8 cellular contexts compared by ENCODE assay signal in genomic region chr13:44989941-44990340, GRCh38. TPM values are rescaled to one million over a fixed set of nuclear protein-coding genes. Genes with fewer than 3 reads are reported as not detected.
DNase-seq lines count a peak whose midpoint lies in the region; ATAC-seq lines count a peak whose summit lies in the region.

No MANE protein-coding gene starts in this region.

- DNase-seq in activated T-cell treated with anti-CD3 and anti-CD28 coated beads for 24 hours (ENCODE audit: low read depth) (peak; percentile 1), activated T-cell treated with anti-CD3 and anti-CD28 coated beads for 4 hours (no peak), OCI-M1 (lab: John Stamatoyannopoulos, UW) (peak; percentile 51), naive B cell (no peak)
- no peak for DNase-seq in effector memory CD4-positive, alpha-beta T cell
- no peak for DNase-seq in effector CD4-positive, alpha-beta T cell

- H3K4me1 Mint-ChIP-seq in naive B cell, result peaks cover 37 to 72% (median 60%) of the 10 kb centered on the region in 3 donors

- peak overlapping the region; percentile 96 for H3K4me3 ChIP-seq in effector memory CD4-positive, alpha-beta T cell (ENCODE audit: insufficient read depth, low read depth, low read length, poor library complexity, severe bottlenecking)

- H3K27me3 Mint-ChIP-seq in naive B cell, result no peaks in the 10 kb centered on the region

- no peaks in the 10 kb centered on the region for H3K27me3 ChIP-seq in effector memory CD4-positive, alpha-beta T cell (replicated peaks; ENCODE audit: control insufficient read depth, insufficient read depth, low read length, poor library complexity, severe bottlenecking)

- ATAC-seq in naive B cell (ENCODE audit: low read depth in 2 of 2) (peak; percentile 4 to 6), HG03039 (IDR thresholded peaks at IDR 0.05; ENCODE audit: unreplicated experiment) (no peak), HG02610 (IDR thresholded peaks at IDR 0.05; ENCODE audit: unreplicated experiment) (no peak)

- H3K27ac ChIP-seq in effector memory CD4-positive, alpha-beta T cell (ENCODE audit: insufficient read depth, low read length, poor library complexity, severe bottlenecking), result peak overlapping the region; percentile 89

- H3K4me1 ChIP-seq in effector memory CD4-positive, alpha-beta T cell (ENCODE audit: control insufficient read depth, insufficient read depth, low read length, poor library complexity, severe bottlenecking), result peaks cover 16% of the 10 kb centered on the region

- no peaks in the 10 kb centered on the region for H3K9me3 Mint-ChIP-seq in naive B cell

- H3K36me3 ChIP-seq in effector memory CD4-positive, alpha-beta T cell (ENCODE audit: control insufficient read depth, insufficient read depth, low read length), result no peaks in the 10 kb centered on the region

- peak overlapping the region; percentile 95 to 100 (median 99) for H3K4me3 Mint-ChIP-seq in naive B cell

- peaks cover 8 to 11% of the 10 kb centered on the region in 2 donors for H3K36me3 Mint-ChIP-seq in naive B cell

- H3K9me3 ChIP-seq in effector memory CD4-positive, alpha-beta T cell (ENCODE audit: control insufficient read depth, low read length), result no peaks in the 10 kb centered on the region

- H3K27ac Mint-ChIP-seq in naive B cell, result peak overlapping the region; percentile 95 to 99 (median 98)

RNA-seq across cellular contexts. Expression of gene GPALPP1, which starts 0.6 kb away (rescaled TPM):
- 10 to 100 TPM; 16.6 to 26.9 (median 21.3) TPM for polyA plus RNA-seq in naive B cell (ENCODE audit: low read depth in 6 of 6)

RNA-seq across cellular contexts. Expression of gene NUFIP1, which starts 0.7 kb away (rescaled TPM):
- polyA plus RNA-seq in naive B cell (ENCODE audit: low read depth in 6 of 6), result 1 to 10 TPM; 4.0 to 5.4 (median 4.9) TPM

Comparison
In these comparisons a context has a peak if more than half of its experiments do, and no peak if none do; other contexts are left out.
1. DNase-seq: peak in activated T-cell treated with anti-CD3 and anti-CD28 coated beads for 24 hours (single experiment) and OCI-M1 (single experiment); none in activated T-cell treated with anti-CD3 and anti-CD28 coated beads for 4 hours (single experiment), effector memory CD4-positive, alpha-beta T cell (0 of 3), naive B cell (single experiment) and effector CD4-positive, alpha-beta T cell (single experiment).
2. ATAC-seq: peak in naive B cell (2 of 2); none in HG03039 (single experiment) and HG02610 (single experiment).